ENCODE assay signal across 1 cellular context in the genomic region with DNA sequence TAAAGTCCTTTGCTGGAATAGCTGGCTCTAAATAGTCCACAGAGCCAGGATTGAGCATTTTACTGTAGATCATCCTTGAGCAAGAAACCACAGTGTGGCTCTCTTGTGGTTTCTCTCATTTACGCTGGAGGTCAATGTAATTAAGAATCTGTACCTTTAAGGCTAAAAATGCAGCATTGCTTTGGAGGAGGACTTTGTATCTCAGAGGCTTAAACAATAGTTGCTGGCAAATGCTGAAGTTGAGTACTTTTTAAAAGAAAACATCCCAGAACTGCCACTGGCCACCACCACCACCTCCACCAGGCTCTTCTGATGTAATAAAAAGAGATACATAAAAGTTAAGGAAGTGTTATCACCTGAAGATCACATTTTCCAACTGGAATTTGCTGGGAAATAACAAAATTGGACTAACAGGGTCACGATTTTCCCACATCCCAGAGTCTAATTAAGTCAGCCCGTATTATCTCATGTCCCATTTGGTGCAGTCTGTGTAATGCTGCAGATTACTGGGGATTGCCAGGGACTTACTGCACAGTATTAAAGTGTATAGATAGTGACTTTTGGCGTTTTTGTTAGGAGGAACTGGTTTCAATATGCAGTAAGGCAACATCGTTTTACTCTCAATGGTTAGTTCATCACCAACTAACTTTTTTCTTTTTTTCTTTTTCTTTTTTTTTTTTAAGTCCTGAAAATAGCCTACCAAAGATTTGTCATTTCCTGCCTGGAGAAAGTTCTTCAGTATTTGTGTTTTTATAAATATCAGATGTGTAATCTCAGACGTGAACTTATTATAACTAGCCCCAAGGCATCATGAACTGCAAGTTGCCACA.
TF ChIP-seq lines count a peak whose summit lies in the region.

No MANE protein-coding gene starts in this region.

TF ChIP-seq in HepG2, 621 proteins besides CTCF, POLR2A, EP300 and RAD21 (continued from another document):
- TF ChIP-seq, protein P1, sequence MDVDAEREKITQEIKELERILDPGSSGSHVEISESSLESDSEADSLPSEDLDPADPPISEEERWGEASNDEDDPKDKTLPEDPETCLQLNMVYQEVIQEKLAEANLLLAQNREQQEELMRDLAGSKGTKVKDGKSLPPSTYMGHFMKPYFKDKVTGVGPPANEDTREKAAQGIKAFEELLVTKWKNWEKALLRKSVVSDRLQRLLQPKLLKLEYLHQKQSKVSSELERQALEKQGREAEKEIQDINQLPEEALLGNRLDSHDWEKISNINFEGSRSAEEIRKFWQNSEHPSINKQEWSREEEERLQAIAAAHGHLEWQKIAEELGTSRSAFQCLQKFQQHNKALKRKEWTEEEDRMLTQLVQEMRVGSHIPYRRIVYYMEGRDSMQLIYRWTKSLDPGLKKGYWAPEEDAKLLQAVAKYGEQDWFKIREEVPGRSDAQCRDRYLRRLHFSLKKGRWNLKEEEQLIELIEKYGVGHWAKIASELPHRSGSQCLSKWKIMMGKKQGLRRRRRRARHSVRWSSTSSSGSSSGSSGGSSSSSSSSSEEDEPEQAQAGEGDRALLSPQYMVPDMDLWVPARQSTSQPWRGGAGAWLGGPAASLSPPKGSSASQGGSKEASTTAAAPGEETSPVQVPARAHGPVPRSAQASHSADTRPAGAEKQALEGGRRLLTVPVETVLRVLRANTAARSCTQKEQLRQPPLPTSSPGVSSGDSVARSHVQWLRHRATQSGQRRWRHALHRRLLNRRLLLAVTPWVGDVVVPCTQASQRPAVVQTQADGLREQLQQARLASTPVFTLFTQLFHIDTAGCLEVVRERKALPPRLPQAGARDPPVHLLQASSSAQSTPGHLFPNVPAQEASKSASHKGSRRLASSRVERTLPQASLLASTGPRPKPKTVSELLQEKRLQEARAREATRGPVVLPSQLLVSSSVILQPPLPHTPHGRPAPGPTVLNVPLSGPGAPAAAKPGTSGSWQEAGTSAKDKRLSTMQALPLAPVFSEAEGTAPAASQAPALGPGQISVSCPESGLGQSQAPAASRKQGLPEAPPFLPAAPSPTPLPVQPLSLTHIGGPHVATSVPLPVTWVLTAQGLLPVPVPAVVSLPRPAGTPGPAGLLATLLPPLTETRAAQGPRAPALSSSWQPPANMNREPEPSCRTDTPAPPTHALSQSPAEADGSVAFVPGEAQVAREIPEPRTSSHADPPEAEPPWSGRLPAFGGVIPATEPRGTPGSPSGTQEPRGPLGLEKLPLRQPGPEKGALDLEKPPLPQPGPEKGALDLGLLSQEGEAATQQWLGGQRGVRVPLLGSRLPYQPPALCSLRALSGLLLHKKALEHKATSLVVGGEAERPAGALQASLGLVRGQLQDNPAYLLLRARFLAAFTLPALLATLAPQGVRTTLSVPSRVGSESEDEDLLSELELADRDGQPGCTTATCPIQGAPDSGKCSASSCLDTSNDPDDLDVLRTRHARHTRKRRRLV (CRISPR knock-in tag; IDR thresholded peaks at IDR 0.05), result no peak
- TF ChIP-seq, protein P2, sequence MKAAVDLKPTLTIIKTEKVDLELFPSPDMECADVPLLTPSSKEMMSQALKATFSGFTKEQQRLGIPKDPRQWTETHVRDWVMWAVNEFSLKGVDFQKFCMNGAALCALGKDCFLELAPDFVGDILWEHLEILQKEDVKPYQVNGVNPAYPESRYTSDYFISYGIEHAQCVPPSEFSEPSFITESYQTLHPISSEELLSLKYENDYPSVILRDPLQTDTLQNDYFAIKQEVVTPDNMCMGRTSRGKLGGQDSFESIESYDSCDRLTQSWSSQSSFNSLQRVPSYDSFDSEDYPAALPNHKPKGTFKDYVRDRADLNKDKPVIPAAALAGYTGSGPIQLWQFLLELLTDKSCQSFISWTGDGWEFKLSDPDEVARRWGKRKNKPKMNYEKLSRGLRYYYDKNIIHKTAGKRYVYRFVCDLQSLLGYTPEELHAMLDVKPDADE (CRISPR knock-in tag; IDR thresholded peaks at IDR 0.05), result no peak
- TF ChIP-seq KDM2A (CRISPR knock-in tag; IDR thresholded peaks at IDR 0.05; ENCODE audit: borderline replicate concordance, low read depth) (no peak), KDM3A (CRISPR knock-in tag; IDR thresholded peaks at IDR 0.05; ENCODE audit: low read depth) (no peak)
- TF ChIP-seq, protein P3, sequence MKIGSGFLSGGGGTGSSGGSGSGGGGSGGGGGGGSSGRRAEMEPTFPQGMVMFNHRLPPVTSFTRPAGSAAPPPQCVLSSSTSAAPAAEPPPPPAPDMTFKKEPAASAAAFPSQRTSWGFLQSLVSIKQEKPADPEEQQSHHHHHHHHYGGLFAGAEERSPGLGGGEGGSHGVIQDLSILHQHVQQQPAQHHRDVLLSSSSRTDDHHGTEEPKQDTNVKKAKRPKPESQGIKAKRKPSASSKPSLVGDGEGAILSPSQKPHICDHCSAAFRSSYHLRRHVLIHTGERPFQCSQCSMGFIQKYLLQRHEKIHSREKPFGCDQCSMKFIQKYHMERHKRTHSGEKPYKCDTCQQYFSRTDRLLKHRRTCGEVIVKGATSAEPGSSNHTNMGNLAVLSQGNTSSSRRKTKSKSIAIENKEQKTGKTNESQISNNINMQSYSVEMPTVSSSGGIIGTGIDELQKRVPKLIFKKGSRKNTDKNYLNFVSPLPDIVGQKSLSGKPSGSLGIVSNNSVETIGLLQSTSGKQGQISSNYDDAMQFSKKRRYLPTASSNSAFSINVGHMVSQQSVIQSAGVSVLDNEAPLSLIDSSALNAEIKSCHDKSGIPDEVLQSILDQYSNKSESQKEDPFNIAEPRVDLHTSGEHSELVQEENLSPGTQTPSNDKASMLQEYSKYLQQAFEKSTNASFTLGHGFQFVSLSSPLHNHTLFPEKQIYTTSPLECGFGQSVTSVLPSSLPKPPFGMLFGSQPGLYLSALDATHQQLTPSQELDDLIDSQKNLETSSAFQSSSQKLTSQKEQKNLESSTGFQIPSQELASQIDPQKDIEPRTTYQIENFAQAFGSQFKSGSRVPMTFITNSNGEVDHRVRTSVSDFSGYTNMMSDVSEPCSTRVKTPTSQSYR (CRISPR knock-in tag; IDR thresholded peaks at IDR 0.05; ENCODE audit: borderline replicate concordance), result no peak
- TF ChIP-seq, protein P4, sequence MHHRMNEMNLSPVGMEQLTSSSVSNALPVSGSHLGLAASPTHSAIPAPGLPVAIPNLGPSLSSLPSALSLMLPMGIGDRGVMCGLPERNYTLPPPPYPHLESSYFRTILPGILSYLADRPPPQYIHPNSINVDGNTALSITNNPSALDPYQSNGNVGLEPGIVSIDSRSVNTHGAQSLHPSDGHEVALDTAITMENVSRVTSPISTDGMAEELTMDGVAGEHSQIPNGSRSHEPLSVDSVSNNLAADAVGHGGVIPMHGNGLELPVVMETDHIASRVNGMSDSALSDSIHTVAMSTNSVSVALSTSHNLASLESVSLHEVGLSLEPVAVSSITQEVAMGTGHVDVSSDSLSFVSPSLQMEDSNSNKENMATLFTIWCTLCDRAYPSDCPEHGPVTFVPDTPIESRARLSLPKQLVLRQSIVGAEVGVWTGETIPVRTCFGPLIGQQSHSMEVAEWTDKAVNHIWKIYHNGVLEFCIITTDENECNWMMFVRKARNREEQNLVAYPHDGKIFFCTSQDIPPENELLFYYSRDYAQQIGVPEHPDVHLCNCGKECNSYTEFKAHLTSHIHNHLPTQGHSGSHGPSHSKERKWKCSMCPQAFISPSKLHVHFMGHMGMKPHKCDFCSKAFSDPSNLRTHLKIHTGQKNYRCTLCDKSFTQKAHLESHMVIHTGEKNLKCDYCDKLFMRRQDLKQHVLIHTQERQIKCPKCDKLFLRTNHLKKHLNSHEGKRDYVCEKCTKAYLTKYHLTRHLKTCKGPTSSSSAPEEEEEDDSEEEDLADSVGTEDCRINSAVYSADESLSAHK (CRISPR knock-in tag; IDR thresholded peaks at IDR 0.05; ENCODE audit: borderline replicate concordance), result no peak
TF ChIP-seq in HepG2: peak in this region for 0.
